18 cellular contexts compared by ENCODE assay signal in genomic region chr2:24463271-24463670, GRCh38. TPM values are rescaled to one million over a fixed set of nuclear protein-coding genes. Genes with fewer than 3 reads are reported as not detected.
DNase-seq lines count a peak whose midpoint lies in the region; ATAC-seq, FAIRE-seq and TF ChIP-seq lines count a peak whose summit lies in the region.
"Had no signal": no experiment of that assay in that cellular context is flagged by ENCODE, and none has a peak within 500 bp of the region (broad histone marks: within the 10 kb centered on the region; RNA-seq: fewer than 3 reads in every experiment).

No MANE protein-coding gene starts in this region.

- no peak overlapping the region for H3K14ac ChIP-seq in H1 (ENCODE audit: insufficient read length)

- H3K79me2 ChIP-seq in PC-3 (ENCODE audit: low read length) (no peaks in the 10 kb centered on the region), H1 (ENCODE audit: control insufficient read depth in 1 of 2, insufficient read depth in 2 of 2, low read length in 2 of 2) (no peaks in the 10 kb centered on the region)

- no peak overlapping the region for H4K91ac ChIP-seq in H1 (replicated peaks; ENCODE audit: insufficient read length, low read length)

- no peak overlapping the region for H2BK12ac ChIP-seq in H1 (ENCODE audit: low read depth, low read length)

- H2BK120ac ChIP-seq in H1 (replicated peaks; ENCODE audit: low read depth, low read length): no peak overlapping the region

- intact Hi-C loops in PC-3 (cut with micrococcal nuclease): no loop called here

- H3K18ac ChIP-seq in H1 (ENCODE audit: extremely low read depth, low read length): no peak overlapping the region

- no peak overlapping the region for H4K5ac ChIP-seq in H1 (ENCODE audit: insufficient read length, low read depth, low read length)

- DNase-seq in PC-3: peak; percentile 7
- no peak for DNase-seq in H1 (ENCODE audit: low read depth in 1 of 2, low spot score in 2 of 2)
- no peak for DNase-seq in RKO (ENCODE audit: low spot score)
- DNase-seq: 8988T; Caco-2; CD4-positive, alpha-beta T cell; HCEC 1CT; KBM-7 had no signal

- ATAC-seq in PC-3 (no peak), GM19455 (IDR thresholded peaks at IDR 0.05; ENCODE audit: unreplicated experiment) (no peak), GM18520 (IDR thresholded peaks at IDR 0.05; ENCODE audit: unreplicated experiment) (no peak), HG02588 (IDR thresholded peaks at IDR 0.05; ENCODE audit: unreplicated experiment) (no peak)

- H4K8ac ChIP-seq in H1 (ENCODE audit: extremely low read depth, insufficient read depth, low read length): peak overlapping the region; percentile 65; the same call in 1 of the 2 replicates

- CTCF ChIA-PET in PC-3 (lab: Charles Lee) (no interaction called here), H1 (lab: Charles Lee; ENCODE audit: partially characterized antibody) (interaction anchor here (0.6 to 1.1 kb wide), 3 partner anchors 53 to 1380 kb away, joined by 3 read pairs; no protein-coding TSS in a partner anchor)

- TF ChIP-seq RAD21 in H1 (IDR thresholded peaks at IDR 0.05 in 1 of 2, conservative IDR thresholded peaks at IDR 0.05 in 1 of 2; ENCODE audit: low read depth in 2 of 2, low read length in 2 of 2): no peak

- H2AFZ ChIP-seq in PC-3 (ENCODE audit: low read length) (no peak overlapping the region), H1 (ENCODE audit: low read length) (no peak overlapping the region)

- no peak overlapping the region for H3K27ac ChIP-seq in BLaER1 treated with 17β-estradiol and CSF1 and Interleukin-3, amounts not matched to agents 10 nM and 100 nM
- H3K27ac ChIP-seq in PC-3 (ENCODE audit: low read length) (no peak overlapping the region), H1 (ENCODE audit: low read depth, low read length) (no peak overlapping the region)
- H3K27ac ChIP-seq: C4-2B, HL-60 had no signal

- peaks cover 21 to 46% (median 30%) of the 10 kb centered on the region in 10 experiments for H3K4me1 ChIP-seq in BLaER1 treated with 17β-estradiol and CSF1 and Interleukin-3, amounts not matched to agents 10 nM and 100 nM
- H3K4me1 ChIP-seq in PC-3 (ENCODE audit: insufficient read depth, low read length) (no peaks in the 10 kb centered on the region), H1 (replicated peaks in 1 of 4; ENCODE audit: control insufficient read depth in 3 of 4, insufficient read depth in 4 of 4, low read length in 3 of 4) (peaks cover 0 to 5% (median 1%) of the 10 kb centered on the region in 4 experiments; a peak in 2 of 7 replicates)

- H3K4me2 ChIP-seq in BLaER1 treated with 17β-estradiol and CSF1 and Interleukin-3, amounts not matched to agents 10 nM and 100 nM: peak overlapping the region in 10 of 11 experiments; percentile 70 to 91 (median 84); a peak in 18 of 22 replicates
- H3K4me2 ChIP-seq in PC-3 (ENCODE audit: low read length) (no peak overlapping the region), H1 (ENCODE audit: insufficient read depth in 1 of 2, low read depth in 2 of 2, low read length in 2 of 2) (no peak overlapping the region)

- POLR2A ChIA-PET in PC-3 (lab: Charles Lee; ENCODE audit: unreplicated experiment): no interaction called here
- POLR2A ChIA-PET in H1 (lab: Charles Lee; ENCODE audit: partially characterized antibody): interaction anchor here (0.8 kb wide), 1 partner anchor 29 kb away, joined by 3 read pairs; no protein-coding TSS in a partner anchor

- no peak overlapping the region for H3K23ac ChIP-seq in H1 (ENCODE audit: insufficient read length)

- no peaks in the 10 kb centered on the region for H3K27me3 ChIP-seq in BLaER1 treated with 17β-estradiol and CSF1 and Interleukin-3, amounts not matched to agents 10 nM and 100 nM
- H3K27me3 ChIP-seq in PC-3 (ENCODE audit: low read length) (no peaks in the 10 kb centered on the region), H1 (replicated peaks in 1 of 4; ENCODE audit: control insufficient read depth in 3 of 4, extremely low read depth in 1 of 4, insufficient read depth in 3 of 4, low read length in 3 of 4) (no peaks in the 10 kb centered on the region)

- H3K36me3 ChIP-seq in BLaER1 treated with 17β-estradiol and CSF1 and Interleukin-3, amounts not matched to agents 10 nM and 100 nM: no peaks in the 10 kb centered on the region
- H3K36me3 ChIP-seq in PC-3 (ENCODE audit: low read depth, low read length): no peaks in the 10 kb centered on the region
- no peaks in the 10 kb centered on the region for H3K36me3 ChIP-seq in H1 (ENCODE audit: control insufficient read depth in 2 of 4, insufficient read depth in 4 of 4, low read length in 3 of 4)

- H2BK15ac ChIP-seq in H1 (ENCODE audit: low read length): no peak overlapping the region

- H2BK5ac ChIP-seq in H1 (ENCODE audit: low read depth, low read length): no peak overlapping the region

- H3K4me3 ChIP-seq in BLaER1 treated with 17β-estradiol and CSF1 and Interleukin-3, amounts not matched to agents 10 nM and 100 nM: no peak overlapping the region
- H3K4me3 ChIP-seq in PC-3 (ENCODE audit: low read length): no peak overlapping the region
- no peak overlapping the region for H3K4me3 ChIP-seq in H1 (ENCODE audit: extremely low read depth in 1 of 4, insufficient read depth in 2 of 4, low read depth in 3 of 4, low read length in 4 of 4)

- H3K9ac ChIP-seq in BLaER1 treated with 17β-estradiol and CSF1 and Interleukin-3, amounts not matched to agents 10 nM and 100 nM: no peak overlapping the region
- H3K9ac ChIP-seq in PC-3 (ENCODE audit: low read length) (no peak overlapping the region), H1 (replicated peaks in 1 of 4; ENCODE audit: extremely low read depth in 1 of 4, low read depth in 3 of 4, low read length in 3 of 4) (no peak overlapping the region)

- no peak for FAIRE-seq in H1 (lab: Jason Lieb, UNC)
- FAIRE-seq: D721Med, G401.6, GM12891, H54 had no signal

- no peak for TF ChIP-seq EP300 in H1 (IDR thresholded peaks at IDR 0.05; ENCODE audit: borderline replicate concordance in 1 of 2, low read depth in 2 of 2, low read length in 2 of 2)

- WGBS in H1 (ENCODE audit: extremely low coverage in 1 of 2, insufficient coverage in 1 of 2, insufficient read length in 1 of 2, insufficient replicate concordance in 2 of 2, low coverage in 1 of 2, low lambda C conversion rate in 2 of 2, missing lambda C conversion rate in 1 of 2), 2 experiments: 76% methylated on average over 1 of the region's 1 CpG; no CpG with 5 or more reads in 1 of the 2 experiments

- H4K20me1 ChIP-seq in BLaER1 treated with 17β-estradiol and CSF1 and Interleukin-3, amounts not matched to agents 10 nM and 100 nM: no peaks in the 10 kb centered on the region
- H4K20me1 ChIP-seq in PC-3 (ENCODE audit: low read length) (no peaks in the 10 kb centered on the region), H1 (replicated peaks in 1 of 2; ENCODE audit: control insufficient read depth in 1 of 2, insufficient read depth in 2 of 2, low read length in 2 of 2) (no peaks in the 10 kb centered on the region)

- H3K9me3 ChIP-seq in BLaER1 treated with 17β-estradiol and CSF1 and Interleukin-3, amounts not matched to agents 10 nM and 100 nM (replicated peaks in 1 of 11): no peaks in the 10 kb centered on the region
- no peaks in the 10 kb centered on the region for H3K9me3 ChIP-seq in PC-3 (ENCODE audit: low read length)
- no peaks in the 10 kb centered on the region for H3K9me3 ChIP-seq in H1 (ENCODE audit: insufficient read depth in 2 of 2, low read depth in 1 of 2, low read length in 1 of 2)
- H3K9me3 ChIP-seq: Caco-2 had no signal

- H2BK20ac ChIP-seq in H1 (ENCODE audit: low read length): no peak overlapping the region

- no peak overlapping the region for H3K4ac ChIP-seq in H1 (replicated peaks; ENCODE audit: insufficient read length, low read depth, low read length)

- no TSS peak for BruUV-seq in PC-3 (replicated peaks; lab: Mats Ljungman, UMichigan)

- no peaks in the 10 kb centered on the region for H3K23me2 ChIP-seq in H1 (ENCODE audit: low read depth, low read length)

- no peaks in the 10 kb centered on the region for H3K79me1 ChIP-seq in H1 (ENCODE audit: low read depth, low read length)

- H3K9me2 ChIP-seq in PC-3 (replicated peaks; ENCODE audit: low read length): no peaks in the 10 kb centered on the region

- no peaks in the 10 kb centered on the region for H3F3A ChIP-seq in PC-3 (ENCODE audit: low read length, unreplicated experiment)

- H3K56ac ChIP-seq in H1 (replicated peaks; ENCODE audit: insufficient read length, low read depth, low read length): no peak overlapping the region

- H2AK5ac ChIP-seq in H1 (ENCODE audit: low read depth, low read length): no peak overlapping the region

- no peak for TF ChIP-seq CTCF in PC-3 (conservative IDR thresholded peaks at IDR 0.05; ENCODE audit: low read depth, low read length)
- TF ChIP-seq CTCF in H1 (IDR thresholded peaks at IDR 0.05; ENCODE audit: control extremely low read depth in 1 of 3, insufficient read depth in 1 of 3, low read depth in 1 of 3, low read length in 3 of 3): no peak

- no peak for TF ChIP-seq POLR2A in H1 (IDR thresholded peaks at IDR 0.05; ENCODE audit: control extremely low read depth in 1 of 2, low read depth in 2 of 2, low read length in 2 of 2)

TF ChIP-seq in H1, 55 proteins besides CTCF, POLR2A, EP300 and RAD21:
- TF ChIP-seq CTBP2 (IDR thresholded peaks at IDR 0.05; ENCODE audit: borderline replicate concordance, insufficient read depth, insufficient read length, low read length): no peak
- TF ChIP-seq RNF2 (IDR thresholded peaks at IDR 0.05; ENCODE audit: borderline replicate concordance, low read depth, low read length, missing control alignments, poor library complexity, severe bottlenecking): no peak
- no peak for TF ChIP-seq NRF1 (IDR thresholded peaks at IDR 0.05; ENCODE audit: low read depth, low read length)
- no peak for TF ChIP-seq SAP30 (IDR thresholded peaks at IDR 0.05; ENCODE audit: insufficient read depth, insufficient replicate concordance, low read length)

RNA-seq across cellular contexts. Expression of gene NCOA1, which starts 27.8 kb away (rescaled TPM):
- 7.5 and 8.2 TPM in 2 replicates for total RNA-seq in PC-3 (2014; rRNA removed)
- 16.6 and 17.9 TPM in 2 replicates for total RNA-seq in H1 (2021; fragmentation: NEBNext Ultra II Directional; extraction: Animal tissue kit (Norgen Biotek cat#: 25700))
- 8.3 and 12.8 TPM in 2 replicates for polyA plus RNA-seq in H1 (2011; rRNA removed)
- polyA plus RNA-seq in H1 (2011; cell fraction: cytosol; rRNA removed): 12.0 TPM
- 12.3 TPM for polyA plus RNA-seq in H1 (2011; cell fraction: nucleus; rRNA removed)
- 8.1 to 11.5 TPM (median 10.3 TPM) in 4 replicates for polyA plus RNA-seq in H1 (2012, experiment 1 of 2)
- 0.75 TPM for polyA plus RNA-seq in H1 (2012, experiment 2 of 2)
- polyA plus RNA-seq in H1 (2013, experiment 1 of 2): 8.9 TPM
- 8.7 TPM for polyA plus RNA-seq in H1 (2013, experiment 2 of 2)
- polyA minus RNA-seq in H1 (2011; rRNA and poly(A)+ RNA removed): 40.0 and 47.1 TPM in 2 replicates
- polyA minus RNA-seq in H1 (2011; cell fraction: cytosol; rRNA and poly(A)+ RNA removed): 15.0 TPM
- 59.0 TPM for polyA minus RNA-seq in H1 (2011; cell fraction: nucleus; rRNA and poly(A)+ RNA removed)

Comparison
In these comparisons a context has a peak if more than half of its experiments do, and no peak if none do; other contexts are left out.
1. H3K4me2 ChIP-seq: peak in BLaER1 treated with 17β-estradiol and CSF1 and Interleukin-3, amounts not matched to agents 10 nM and 100 nM (10 of 11); none in PC-3 (single experiment) and H1 (0 of 2).